ENCODE assay signal across 31 cellular contexts in the genomic region with DNA sequence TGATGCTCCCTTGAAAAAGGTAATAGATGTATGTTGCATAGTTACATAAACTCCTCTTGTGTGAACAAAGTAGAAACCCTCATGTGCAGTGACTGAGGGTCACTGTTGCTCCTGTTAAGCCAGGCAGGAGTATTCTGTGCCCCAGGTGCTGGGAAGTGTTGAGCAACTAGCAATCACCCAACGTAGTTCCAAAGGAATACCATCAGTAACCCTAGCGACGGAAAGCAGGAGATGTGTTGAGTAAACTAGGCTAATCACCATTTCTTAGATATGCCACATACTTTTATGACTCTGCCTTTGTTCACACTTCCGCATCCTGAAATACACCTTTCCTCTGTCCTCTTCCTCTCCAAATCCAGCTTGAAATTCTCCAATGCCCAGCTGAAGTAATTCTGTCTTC.
"Had no signal": no experiment of that assay in that cellular context is flagged by ENCODE, and none has a peak within 500 bp of the region (broad histone marks: within the 10 kb centered on the region; RNA-seq: fewer than 3 reads in every experiment).

No MANE protein-coding gene starts in this region.

- ATAC-seq: activated T-helper 17 cell treated with anti-CD3 and anti-CD28 coated beads, Interleukin-2, amount 50 U/mL, for 72 hours; Panc1; Right ventricle myocardium inferior had no signal

- H3K27ac ChIP-seq: cardiac muscle cell, SK-N-MC, VCaP had no signal

- H3K4me3 ChIP-seq: cardiac muscle cell, MG63, SK-N-MC had no signal

- H3K9me3 Mint-ChIP-seq: activated CD4-positive, alpha-beta memory T cell treated with anti-CD3 and anti-CD28 coated beads, Interleukin-2, amount 10 ng/mL, durations not matched to agents 7 days and 5 days; activated naive CD4-positive, alpha-beta T cell treated with anti-CD3 and anti-CD28 coated beads for 36 hours; activated T-helper 17 cell treated with anti-CD3 and anti-CD28 coated beads, Interleukin-2, amount 50 U/mL, for 72 hours had no signal

- H3K27ac Mint-ChIP-seq: activated CD4-positive, alpha-beta memory T cell treated with anti-CD3 and anti-CD28 coated beads, Interleukin-2, amount 10 ng/mL, durations not matched to agents 7 days and 5 days; activated naive CD4-positive, alpha-beta T cell treated with anti-CD3 and anti-CD28 coated beads for 36 hours; activated naive CD8-positive, alpha-beta T cell; activated T-helper 17 cell treated with anti-CD3 and anti-CD28 coated beads, Interleukin-2, amount 50 U/mL, for 72 hours; brain had no signal

- H3K4me1 Mint-ChIP-seq: activated CD4-positive, alpha-beta memory T cell treated with anti-CD3 and anti-CD28 coated beads, Interleukin-2, amount 10 ng/mL, durations not matched to agents 7 days and 5 days; activated T-helper 17 cell treated with anti-CD3 and anti-CD28 coated beads, Interleukin-2, amount 50 U/mL, for 72 hours; brain had no signal

- H3K27me3 ChIP-seq: cardiac muscle cell, MG63 had no signal

- H3K27me3 Mint-ChIP-seq: activated CD4-positive, alpha-beta memory T cell treated with anti-CD3 and anti-CD28 coated beads, Interleukin-2, amount 10 ng/mL, durations not matched to agents 7 days and 5 days; activated naive CD8-positive, alpha-beta T cell; activated T-helper 17 cell treated with anti-CD3 and anti-CD28 coated beads, Interleukin-2, amount 50 U/mL, for 72 hours; brain had no signal

- FAIRE-seq: astrocyte had no signal

- H3K9me3 ChIP-seq: MG63 had no signal

- H3K36me3 Mint-ChIP-seq: activated naive CD8-positive, alpha-beta T cell; brain had no signal

- H3K4me3 Mint-ChIP-seq: activated CD4-positive, alpha-beta memory T cell treated with anti-CD3 and anti-CD28 coated beads, Interleukin-2, amount 10 ng/mL, durations not matched to agents 7 days and 5 days; activated naive CD4-positive, alpha-beta T cell treated with anti-CD3 and anti-CD28 coated beads for 36 hours; activated naive CD8-positive, alpha-beta T cell; activated T-helper 17 cell treated with anti-CD3 and anti-CD28 coated beads, Interleukin-2, amount 50 U/mL, for 72 hours; brain had no signal

- DNase-seq: activated CD4-positive, alpha-beta memory T cell treated with anti-CD3 and anti-CD28 coated beads, Interleukin-2, amount 10 ng/mL, durations not matched to agents 7 days and 5 days; activated CD4-positive, alpha-beta T cell treated with anti-CD3 and anti-CD28 coated beads, Interleukin-2, amount 50 U/mL, for 1 hour; activated CD4-positive, CD25-positive, alpha-beta regulatory T cell; activated gamma-delta T cell; activated naive CD4-positive, alpha-beta T cell treated with anti-CD3 and anti-CD28 coated beads for 36 hours; activated T-cell treated with anti-CD3 and anti-CD28 coated beads for 4 hours; activated T-cell treated with anti-CD3 and anti-CD28 coated beads, Interleukin-2, amount 50 U/mL, for 48 hours; amygdala; MG63; MV-4-11; NCI-H1092 treated with DMSO at 0.1 percent for 48 hours; NCI-H1436; NCI-H1694 treated with DMSO at 0.1 percent for 48 hours; NCI-H2029 treated with DMSO at 0.1 percent for 48 hours; NCI-H2171; NCI-H2227 treated with DMSO at 0.1 percent for 48 hours; NCI-H446 treated with DMSO at 0.1 percent for 48 hours; NCI-H524 treated with DMSO at 0.1 percent for 48 hours; NK-92 treated with Interleukin-12 subunit alpha and Interleukin-12 subunit beta, amount 100 ng/mL, for 24 hours; OCI-M1; RPMI8226; T-helper 1 cell had no signal

- H3K36me3 ChIP-seq: cardiac muscle cell, MG63 had no signal
